Comparison of ENCODE assay signal across 14 cellular contexts in genomic region chr12:104692335-104693218, GRCh38.
DNase-seq lines count a peak whose midpoint lies in the region; ATAC-seq and TF ChIP-seq lines count a peak whose summit lies in the region.
"Had no signal": no experiment of that assay in that cellular context is flagged by ENCODE, and none has a peak within 500 bp of the region (broad histone marks: within the 10 kb centered on the region; RNA-seq: fewer than 3 reads in every experiment).

No MANE protein-coding gene starts in this region.

- H3K27me3 Mint-ChIP-seq in activated CD4-positive, alpha-beta T cell treated with anti-CD3 and anti-CD28 coated beads, Interleukin-2, amount 10 ng/mL, durations not matched to agents 24 days and 14 days: peaks cover 2% of the 10 kb centered on the region
- no peaks in the 10 kb centered on the region for H3K27me3 Mint-ChIP-seq in natural killer cell treated with Interleukin-12 subunit alpha and Interleukin-12 subunit beta and Interleukin-15 and Interleukin-18, amount 100 ng/mL, for 72 hours

- no peak overlapping the region for H3K18ac ChIP-seq in mesenchymal stem cell (ENCODE audit: low read depth in 1 of 2, low read length in 2 of 2)

- H3K27me3 ChIP-seq in PC-3 (ENCODE audit: low read length): no peaks in the 10 kb centered on the region
- no peaks in the 10 kb centered on the region for H3K27me3 ChIP-seq in mesenchymal stem cell (ENCODE audit: control insufficient read depth in 1 of 2, insufficient read depth in 1 of 2, low read length in 2 of 2)
- H3K27me3 ChIP-seq: right lobe of liver had no signal

- no peak overlapping the region for H4K91ac ChIP-seq in mesenchymal stem cell (ENCODE audit: low read length)

- H2BK120ac ChIP-seq in mesenchymal stem cell (ENCODE audit: low read depth, low read length): no peak overlapping the region

- no peaks in the 10 kb centered on the region for H3K79me2 ChIP-seq in PC-3 (ENCODE audit: low read length)

- no peak overlapping the region for H4K8ac ChIP-seq in mesenchymal stem cell (ENCODE audit: low read length)

- H3K9me3 Mint-ChIP-seq in activated CD4-positive, alpha-beta T cell treated with anti-CD3 and anti-CD28 coated beads, Interleukin-2, amount 10 ng/mL, durations not matched to agents 24 days and 14 days: peaks cover 4% of the 10 kb centered on the region
- H3K9me3 Mint-ChIP-seq in natural killer cell treated with Interleukin-12 subunit alpha and Interleukin-12 subunit beta and Interleukin-15 and Interleukin-18, amount 100 ng/mL, for 72 hours: peaks cover 3% of the 10 kb centered on the region

- peak overlapping the region; percentile 64 for H3K27ac Mint-ChIP-seq in activated CD4-positive, alpha-beta T cell treated with anti-CD3 and anti-CD28 coated beads, Interleukin-2, amount 10 ng/mL, durations not matched to agents 24 days and 14 days
- H3K27ac Mint-ChIP-seq in natural killer cell treated with Interleukin-12 subunit alpha and Interleukin-12 subunit beta and Interleukin-15 and Interleukin-18, amount 100 ng/mL, for 72 hours: peak overlapping the region; percentile 93 to 96
- H3K27ac Mint-ChIP-seq: mesothelial cell of epicardium had no signal

- peaks cover 77% of the 10 kb centered on the region for H3K4me1 Mint-ChIP-seq in activated CD4-positive, alpha-beta T cell treated with anti-CD3 and anti-CD28 coated beads, Interleukin-2, amount 10 ng/mL, durations not matched to agents 24 days and 14 days
- H3K4me1 Mint-ChIP-seq in natural killer cell treated with Interleukin-12 subunit alpha and Interleukin-12 subunit beta and Interleukin-15 and Interleukin-18, amount 100 ng/mL, for 72 hours (ENCODE audit: low read depth in 2 of 2): peaks cover 81 to 92% of the 10 kb centered on the region in 2 donors

- CTCF ChIA-PET in PC-3 (lab: Charles Lee): no interaction called here

- no peak overlapping the region for H2BK12ac ChIP-seq in mesenchymal stem cell (ENCODE audit: low read length in 2 of 2)

- H3K36me3 Mint-ChIP-seq in activated CD4-positive, alpha-beta T cell treated with anti-CD3 and anti-CD28 coated beads, Interleukin-2, amount 10 ng/mL, durations not matched to agents 24 days and 14 days (ENCODE audit: low read depth): peaks cover 41% of the 10 kb centered on the region
- H3K36me3 Mint-ChIP-seq in natural killer cell treated with Interleukin-12 subunit alpha and Interleukin-12 subunit beta and Interleukin-15 and Interleukin-18, amount 100 ng/mL, for 72 hours: peaks cover 16% of the 10 kb centered on the region

- no peaks in the 10 kb centered on the region for H3F3A ChIP-seq in PC-3 (ENCODE audit: low read length, unreplicated experiment)

- H3K4me2 ChIP-seq in PC-3 (ENCODE audit: low read length) (no peak overlapping the region), mesenchymal stem cell (ENCODE audit: low read length, poor library complexity, severe bottlenecking) (no peak overlapping the region)

- H2AK5ac ChIP-seq in mesenchymal stem cell (ENCODE audit: low read length, severe bottlenecking): no peak overlapping the region

- H3K9me2 ChIP-seq in PC-3 (replicated peaks; ENCODE audit: low read length): no peaks in the 10 kb centered on the region

- no TSS peak for BruUV-seq in PC-3 (replicated peaks; lab: Mats Ljungman, UMichigan)

- intact Hi-C loops in activated CD4-positive, alpha-beta T cell treated with anti-CD3 and anti-CD28 coated beads, Interleukin-2, amount 10 ng/mL, durations not matched to agents 24 days and 14 days (cut with micrococcal nuclease): no loop called here
- intact Hi-C loops in PC-3 (cut with micrococcal nuclease): no loop called here

- no peak overlapping the region for H3K4me3 Mint-ChIP-seq in activated CD4-positive, alpha-beta T cell treated with anti-CD3 and anti-CD28 coated beads, Interleukin-2, amount 10 ng/mL, durations not matched to agents 24 days and 14 days
- peak overlapping the region; percentile 84 for H3K4me3 Mint-ChIP-seq in natural killer cell treated with Interleukin-12 subunit alpha and Interleukin-12 subunit beta and Interleukin-15 and Interleukin-18, amount 100 ng/mL, for 72 hours
- H3K4me3 Mint-ChIP-seq: mesothelial cell of epicardium had no signal

- H4K20me1 ChIP-seq in PC-3 (ENCODE audit: low read length): no peaks in the 10 kb centered on the region

- no peak overlapping the region for H3K4me3 ChIP-seq in PC-3 (ENCODE audit: low read length)
- H3K4me3 ChIP-seq in mesenchymal stem cell (ENCODE audit: insufficient read depth in 1 of 2, low read depth in 1 of 2, low read length in 2 of 2): no peak overlapping the region
- H3K4me3 ChIP-seq: right lobe of liver had no signal

- H2AFZ ChIP-seq in PC-3 (ENCODE audit: low read length) (no peak overlapping the region), mesenchymal stem cell (ENCODE audit: low read depth, low read length) (no peak overlapping the region)

- no peak for DNase-seq in activated CD4-positive, alpha-beta T cell treated with anti-CD3 and anti-CD28 coated beads, Interleukin-2, amount 10 ng/mL, durations not matched to agents 24 days and 14 days
- DNase-seq in activated CD4-positive, alpha-beta T cell treated with anti-CD3 and anti-CD28 coated beads for 1 hour: no peak
- no peak for DNase-seq in natural killer cell treated with Interleukin-12 subunit alpha and Interleukin-12 subunit beta and Interleukin-15 and Interleukin-18, amount 100 ng/mL, for 72 hours (ENCODE audit: low spot score)
- DNase-seq in PC-3: no peak
- DNase-seq in mesenchymal stem cell: no peak
- no peak for DNase-seq in NCI-H2029 (lab: John Stamatoyannopoulos, UW)
- DNase-seq: activated CD4-positive, CD25-positive, alpha-beta regulatory T cell treated with anti-CD3 and anti-CD28 coated beads, Interleukin-2, amount 50 U/mL, for 72 hours; effector CD4-positive, alpha-beta T cell; KBM-7; NCI-H226; right lobe of liver had no signal

- H3K23ac ChIP-seq in mesenchymal stem cell (ENCODE audit: low read length in 2 of 2): peak overlapping the region in 1 of 2 experiments; percentile 16

- 100% methylated on average over 6 of the region's 7 CpGs for WGBS in mesenchymal stem cell

- POLR2A ChIA-PET in PC-3 (lab: Charles Lee; ENCODE audit: unreplicated experiment): no interaction called here

- H3K14ac ChIP-seq in mesenchymal stem cell (ENCODE audit: low read length in 2 of 2): no peak overlapping the region

- no peak overlapping the region for H3K4ac ChIP-seq in mesenchymal stem cell (ENCODE audit: low read depth in 1 of 2, low read length in 2 of 2)

- no peaks in the 10 kb centered on the region for H3K79me1 ChIP-seq in mesenchymal stem cell (replicated peaks; ENCODE audit: low read length, poor library complexity, severe bottlenecking)

- H3K9ac ChIP-seq in PC-3 (ENCODE audit: low read length) (no peak overlapping the region), mesenchymal stem cell (ENCODE audit: low read length) (no peak overlapping the region)

- peak; percentile 14 for ATAC-seq in GM19468 (IDR thresholded peaks at IDR 0.05; ENCODE audit: extremely low read depth, unreplicated experiment)
- peak; percentile 40 for ATAC-seq in HG03108 (IDR thresholded peaks at IDR 0.05; ENCODE audit: unreplicated experiment)
- no peak for ATAC-seq in natural killer cell treated with Interleukin-12 subunit alpha and Interleukin-12 subunit beta and Interleukin-15 and Interleukin-18, amount 100 ng/mL, for 72 hours
- ATAC-seq in PC-3: no peak
- ATAC-seq: right lobe of liver had no signal

- H3K4me1 ChIP-seq in PC-3 (ENCODE audit: insufficient read depth, low read length) (no peaks in the 10 kb centered on the region), mesenchymal stem cell (ENCODE audit: control insufficient read depth, insufficient read depth, low read depth, low read length) (peaks cover 4% of the 10 kb centered on the region)
- H3K4me1 ChIP-seq: right lobe of liver had no signal

- H2BK15ac ChIP-seq in mesenchymal stem cell (ENCODE audit: low read depth, poor library complexity, severe bottlenecking): no peak overlapping the region

- H3K9me3 ChIP-seq in PC-3 (ENCODE audit: low read length): no peaks in the 10 kb centered on the region
- no peaks in the 10 kb centered on the region for H3K9me3 ChIP-seq in mesenchymal stem cell (ENCODE audit: control insufficient read depth, low read length)
- H3K9me3 ChIP-seq: right lobe of liver had no signal

- no peak for TF ChIP-seq CTCF in PC-3 (conservative IDR thresholded peaks at IDR 0.05; ENCODE audit: low read depth, low read length)

- no peak overlapping the region for H2BK5ac ChIP-seq in mesenchymal stem cell (ENCODE audit: low read depth, low read length, poor library complexity, severe bottlenecking)

- H3K36me3 ChIP-seq in PC-3 (ENCODE audit: low read depth, low read length) (peaks cover 4% of the 10 kb centered on the region; the same call in 1 of the 2 replicates), mesenchymal stem cell (ENCODE audit: control insufficient read depth in 1 of 2, insufficient read depth in 2 of 2, low read depth in 1 of 2, low read length in 2 of 2) (peaks cover 0 to 3% of the 10 kb centered on the region in 2 experiments)
- H3K36me3 ChIP-seq: right lobe of liver had no signal

- H3K27ac ChIP-seq in PC-3 (ENCODE audit: low read length): no peak overlapping the region
- H3K27ac ChIP-seq in mesenchymal stem cell (ENCODE audit: low read length, poor library complexity, severe bottlenecking): no peak overlapping the region
- H3K27ac ChIP-seq: right lobe of liver had no signal

Comparison
In these comparisons a context has a peak if more than half of its experiments do, and no peak if none do; other contexts are left out.
1. ATAC-seq: peak in GM19468 (single experiment) and HG03108 (single experiment); none in natural killer cell treated with Interleukin-12 subunit alpha and Interleukin-12 subunit beta and Interleukin-15 and Interleukin-18, amount 100 ng/mL, for 72 hours (0 of 2) and PC-3 (single experiment).